In the genomic region with DNA sequence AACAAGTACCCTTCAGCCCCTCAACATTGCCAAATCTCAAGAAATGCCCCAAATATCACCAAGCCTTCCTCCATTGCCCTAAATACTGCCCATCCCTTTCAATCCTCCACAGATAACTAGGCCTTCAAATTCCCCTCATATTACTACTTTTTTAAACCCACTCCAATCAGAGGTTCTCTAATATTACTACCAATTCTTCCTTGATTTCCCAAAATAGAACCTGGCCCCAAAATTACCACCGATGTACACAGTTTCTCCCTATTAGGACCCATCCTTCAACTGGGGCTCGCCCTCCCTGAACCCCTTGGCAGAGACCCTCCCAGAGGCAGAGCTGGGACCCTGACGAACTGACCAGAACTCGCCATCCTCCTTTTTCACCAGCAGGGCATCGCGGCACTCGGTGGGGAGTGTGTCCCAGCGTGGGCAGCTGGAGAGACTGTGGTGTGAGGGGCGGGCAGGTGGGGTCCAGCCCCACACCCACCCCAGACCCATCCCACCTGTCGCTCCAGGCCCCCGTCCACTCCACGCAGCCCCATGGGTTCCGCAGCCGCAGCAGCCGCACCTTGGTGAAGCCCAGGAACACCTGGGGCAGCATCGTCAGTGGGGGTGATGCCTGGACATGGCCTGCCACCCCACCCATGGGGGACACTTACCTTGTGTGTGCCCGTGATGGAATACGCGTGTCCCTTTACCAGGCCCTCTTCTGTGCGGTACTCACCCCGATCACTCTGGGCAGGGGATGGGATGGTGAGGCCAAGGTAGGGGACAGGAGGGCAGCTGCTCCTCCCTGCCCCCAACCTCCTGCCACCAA, we compare ENCODE assay signal across 12 cellular contexts. TPM values are rescaled to one million over a fixed set of nuclear protein-coding genes. Genes with fewer than 3 reads are reported as not detected.
DNase-seq lines count a peak whose midpoint lies in the region; ATAC-seq, FAIRE-seq and TF ChIP-seq lines count a peak whose summit lies in the region.
"Had no signal": no experiment of that assay in that cellular context is flagged by ENCODE, and none has a peak within 500 bp of the region (broad histone marks: within the 10 kb centered on the region; RNA-seq: fewer than 3 reads in every experiment).

No MANE protein-coding gene starts in this region.

- POLR2A ChIA-PET in WTC11 (lab: Charles Lee), result interaction anchor here (0.8 kb wide), 1 partner anchor 31 kb away, joined by 4 read pairs; no protein-coding TSS in a partner anchor

- no peaks in the 10 kb centered on the region for H3K9me3 Mint-ChIP-seq in activated naive CD4-positive, alpha-beta T cell treated with anti-CD3 and anti-CD28 coated beads, Interleukin-2, amount 10 ng/mL, durations not matched to agents 7 days and 5 days
- H3K9me3 Mint-ChIP-seq in WTC11 (peaks cover 3% of the 10 kb centered on the region), type B pancreatic cell (no peaks in the 10 kb centered on the region)

- H3K9ac ChIP-seq in kidney (ENCODE audit: low read length in 2 of 2), result no peak overlapping the region

- no peak overlapping the region for H3K27ac ChIP-seq in kidney (ENCODE audit: low read depth in 2 of 2, low read length in 2 of 2)
- H3K27ac ChIP-seq: upper lobe of left lung had no signal

- no peak for FAIRE-seq in kidney (lab: Jason Lieb, UNC)

- H3K27me3 Mint-ChIP-seq in activated naive CD4-positive, alpha-beta T cell treated with anti-CD3 and anti-CD28 coated beads, Interleukin-2, amount 10 ng/mL, durations not matched to agents 7 days and 5 days, result peaks cover 63% of the 10 kb centered on the region
- H3K27me3 Mint-ChIP-seq in WTC11 (ENCODE audit: low read depth) (peaks cover 23% of the 10 kb centered on the region), type B pancreatic cell (peaks cover 10% of the 10 kb centered on the region)

- no peak overlapping the region for H3K27ac Mint-ChIP-seq in activated naive CD4-positive, alpha-beta T cell treated with anti-CD3 and anti-CD28 coated beads, Interleukin-2, amount 10 ng/mL, durations not matched to agents 7 days and 5 days
- no peak overlapping the region for H3K27ac Mint-ChIP-seq in WTC11
- H3K27ac Mint-ChIP-seq in type B pancreatic cell, result peak overlapping the region; percentile 76

- no peak for DNase-seq in activated naive CD4-positive, alpha-beta T cell treated with anti-CD3 and anti-CD28 coated beads, Interleukin-2, amount 10 ng/mL, durations not matched to agents 7 days and 5 days
- DNase-seq in activated naive CD4-positive, alpha-beta T cell treated with anti-CD3 and anti-CD28 coated beads, Interleukin-2, amount 50 U/mL, for 16 hours, result no peak
- no peak for DNase-seq in WTC11 (ENCODE audit: low spot score)
- DNase-seq in kidney, result peak; percentile 80
- DNase-seq in type B pancreatic cell (ENCODE audit: extremely low spot score, unreplicated experiment), result no peak
- DNase-seq in NCI-H1694 treated with DMSO at 0.1 percent for 48 hours (lab: John Stamatoyannopoulos, UW), result no peak
- DNase-seq: cortex of kidney, MV-4-11, NCI-H524 had no signal

- peaks cover 2% of the 10 kb centered on the region for H3K36me3 Mint-ChIP-seq in activated naive CD4-positive, alpha-beta T cell treated with anti-CD3 and anti-CD28 coated beads, Interleukin-2, amount 10 ng/mL, durations not matched to agents 7 days and 5 days
- peaks cover 2% of the 10 kb centered on the region; the same call in 1 of the 2 replicates for H3K36me3 Mint-ChIP-seq in WTC11
- no peaks in the 10 kb centered on the region for H3K36me3 Mint-ChIP-seq in type B pancreatic cell

- TF ChIP-seq CTCF in WTC11 (IDR thresholded peaks at IDR 0.05), result no peak
- TF ChIP-seq CTCF in kidney (IDR thresholded peaks at IDR 0.05; ENCODE audit: borderline replicate concordance, extremely low read depth, insufficient read depth), result no peak
- peak; percentile 40 for TF ChIP-seq CTCF in type B pancreatic cell (conservative IDR thresholded peaks at IDR 0.05)

- intact Hi-C loops in kidney (cut with DNase I), result no loop called here

- peaks cover 54% of the 10 kb centered on the region for H3K4me1 Mint-ChIP-seq in activated naive CD4-positive, alpha-beta T cell treated with anti-CD3 and anti-CD28 coated beads, Interleukin-2, amount 10 ng/mL, durations not matched to agents 7 days and 5 days
- H3K4me1 Mint-ChIP-seq in WTC11 (peaks cover 10% of the 10 kb centered on the region), type B pancreatic cell (ENCODE audit: unreplicated experiment) (peaks cover 6% of the 10 kb centered on the region)

- H3K4me3 Mint-ChIP-seq in activated naive CD4-positive, alpha-beta T cell treated with anti-CD3 and anti-CD28 coated beads, Interleukin-2, amount 10 ng/mL, durations not matched to agents 7 days and 5 days, result peak overlapping the region; percentile 31
- H3K4me3 Mint-ChIP-seq in WTC11 (peak overlapping the region; percentile 17), type B pancreatic cell (peak overlapping the region; percentile 80)

- no peak overlapping the region for H3K4me3 ChIP-seq in kidney (ENCODE audit: low read length in 2 of 2)

- ATAC-seq in WTC11 (no peak), HG03439 (IDR thresholded peaks at IDR 0.05; ENCODE audit: unreplicated experiment) (no peak), GM21825 (IDR thresholded peaks at IDR 0.05; ENCODE audit: unreplicated experiment) (no peak)

- no peaks in the 10 kb centered on the region for H3K9me3 ChIP-seq in kidney (ENCODE audit: control insufficient read depth in 1 of 2, low read length in 2 of 2)
- H3K9me3 ChIP-seq: upper lobe of left lung had no signal

- CTCF ChIA-PET in activated naive CD4-positive, alpha-beta T cell treated with anti-CD3 and anti-CD28 coated beads, Interleukin-2, amount 10 ng/mL, durations not matched to agents 7 days and 5 days (lab: Charles Lee), result no interaction called here
- CTCF ChIA-PET in WTC11 (lab: Charles Lee), result interaction anchor here (1.2 to 3.5 kb wide), 3 partner anchors 31 to 193 kb away, joined by 3 to 13 read pairs (median 5); partner anchors contain the start of genes MRPS12 and SARS2

- peaks cover 0 to 2% of the 10 kb centered on the region in 2 donors for H3K4me1 ChIP-seq in kidney (ENCODE audit: control insufficient read depth in 1 of 2, insufficient read depth in 1 of 2, low read depth in 1 of 2, low read length in 2 of 2)

- no peaks in the 10 kb centered on the region for H3K36me3 ChIP-seq in kidney (ENCODE audit: control insufficient read depth in 1 of 2, insufficient read depth in 2 of 2, low read length in 2 of 2)
- H3K36me3 ChIP-seq: upper lobe of left lung had no signal

TF ChIP-seq in WTC11, 78 proteins besides CTCF, POLR2A, EP300 and RAD21:
- TF ChIP-seq FOXP1 (CRISPR knock-in tag; IDR thresholded peaks at IDR 0.05; ENCODE audit: borderline replicate concordance), result peak; percentile 48; the same call in 1 of the 2 replicates
- TF ChIP-seq ZNF396 (CRISPR knock-in tag; IDR thresholded peaks at IDR 0.05; ENCODE audit: borderline replicate concordance), result no peak
TF ChIP-seq in WTC11: peak in this region for 1.

RNA-seq across cellular contexts. Expression of gene CAPN12, which starts 6.1 kb away (rescaled TPM):
- total RNA-seq in WTC11 (2021), result 9.6 to 9.9 TPM (median 9.8 TPM) in 3 replicates
- 31.1 TPM for total RNA-seq in kidney
- 27.1 TPM for polyA plus RNA-seq in kidney (ENCODE audit: insufficient read depth, low read depth, low replicate concordance)
- total RNA-seq in type B pancreatic cell (ENCODE audit: low replicate concordance), result 3.0 and 4.5 TPM in 2 replicates

RNA-seq across cellular contexts. Expression of gene LGALS7, which starts 35.2 kb away (rescaled TPM):
- total RNA-seq in WTC11 (2021) (2.3 TPM in 1 of 3 replicates, not detected in the others), kidney (1.3 TPM), type B pancreatic cell (ENCODE audit: low replicate concordance) (1.8 and 1.9 TPM in 2 replicates)
- polyA plus RNA-seq in kidney (ENCODE audit: insufficient read depth, low read depth, low replicate concordance), result not detected
- total RNA-seq: upper lobe of left lung had no signal

RNA-seq across cellular contexts. Expression of gene LGALS7B, which starts 50.9 kb away (rescaled TPM):
- 1.2 to 3.7 TPM (median 2.7 TPM) in 3 replicates for total RNA-seq in WTC11 (2021)
- total RNA-seq in kidney, result not detected
- 3.7 TPM for polyA plus RNA-seq in kidney (ENCODE audit: insufficient read depth, low read depth, low replicate concordance)
- not detected in 2 replicates for total RNA-seq in type B pancreatic cell (ENCODE audit: low replicate concordance)

Comparison
In these comparisons a context has a peak if more than half of its experiments do, and no peak if none do; other contexts are left out.
1. H3K4me3 Mint-ChIP-seq: peak in every context shown above with its lines; median percentile 80 in type B pancreatic cell; 31 in activated naive CD4-positive, alpha-beta T cell treated with anti-CD3 and anti-CD28 coated beads, Interleukin-2, amount 10 ng/mL, durations not matched to agents 7 days and 5 days; 17 in WTC11.